In genomic region chr19:47369923-47370625, GRCh38 we compare ENCODE assay signal across 14 cellular contexts. TPM values are rescaled to one million over a fixed set of nuclear protein-coding genes. Genes with fewer than 3 reads are reported as not detected.
DNase-seq lines count a peak whose midpoint lies in the region; ATAC-seq, FAIRE-seq and TF ChIP-seq lines count a peak whose summit lies in the region.
"Had no signal": no experiment of that assay in that cellular context is flagged by ENCODE, and none has a peak within 500 bp of the region (broad histone marks: within the 10 kb centered on the region; RNA-seq: fewer than 3 reads in every experiment).

No MANE protein-coding gene starts in this region.

- TF ChIP-seq CTCF in A549 (IDR thresholded peaks at IDR 0.05) (no peak), lower lobe of right lung (IDR thresholded peaks at IDR 0.05) (no peak), tibial artery (IDR thresholded peaks at IDR 0.05) (no peak)

- TF ChIP-seq POLR2A in A549 (IDR thresholded peaks at IDR 0.05; ENCODE audit: low read length): no peak

- no peak for TF ChIP-seq EP300 in A549 (IDR thresholded peaks at IDR 0.05)

- no peaks in the 10 kb centered on the region for H3K27me3 Mint-ChIP-seq in CD4-positive, alpha-beta memory T cell

- CTCF ChIA-PET in A549 (lab: Yijun Ruan, JAX): interaction anchor here (0.9 to 4.5 kb wide), 9 partner anchors 8 to 72 kb away, joined by 3 to 31 read pairs (median 4); partner anchors contain the start of gene DHX34
- CTCF ChIA-PET in CD4-positive, alpha-beta memory T cell (lab: Charles Lee; ENCODE audit: partially characterized antibody): interaction anchor here (0.9 to 2.0 kb wide), 2 partner anchors 21 to 22 kb away, joined by 3 to 5 read pairs; partner anchors contain the start of gene DHX34

- no peaks in the 10 kb centered on the region for H3K9me3 Mint-ChIP-seq in CD4-positive, alpha-beta memory T cell

- no peak overlapping the region for H3K4me2 ChIP-seq in A549

- H3K4me3 Mint-ChIP-seq in CD4-positive, alpha-beta memory T cell: no peak overlapping the region

- POLR2A ChIA-PET in A549 (lab: Yijun Ruan, JAX): no interaction called here
- POLR2A ChIA-PET in CD4-positive, alpha-beta memory T cell (lab: Charles Lee; ENCODE audit: partially characterized antibody): no interaction called here

- H3K36me3 Mint-ChIP-seq in CD4-positive, alpha-beta memory T cell: peaks cover 32 to 50% of the 10 kb centered on the region in 2 donors

- H3K4me3 ChIP-seq in A549 (no peak overlapping the region), HUES6 (ENCODE audit: low read depth, low read length) (no peak overlapping the region), lower lobe of right lung (no peak overlapping the region), tibial artery (no peak overlapping the region)
- H3K4me3 ChIP-seq in CD4-positive, alpha-beta memory T cell (ENCODE audit: low read length in 2 of 2): no peak overlapping the region
- H3K4me3 ChIP-seq: GM12878 had no signal

- FAIRE-seq in A549 (lab: Jason Lieb, UNC): no peak
- FAIRE-seq: GM12878, keratinocyte had no signal

- 84% methylated on average over 15 of the region's 15 CpGs for WGBS in A549 (ENCODE audit: missing lambda C conversion rate)

- H3K27me3 ChIP-seq in HUES6 (ENCODE audit: control insufficient read depth, insufficient read depth, low read length): no peaks in the 10 kb centered on the region
- H3K27me3 ChIP-seq in lower lobe of right lung (ENCODE audit: low read depth): no peaks in the 10 kb centered on the region
- H3K27me3 ChIP-seq in CD4-positive, alpha-beta memory T cell (ENCODE audit: insufficient read depth, low read length): no peaks in the 10 kb centered on the region
- no peaks in the 10 kb centered on the region for H3K27me3 ChIP-seq in tibial artery

- H3K27ac Mint-ChIP-seq in CD4-positive, alpha-beta memory T cell: no peak overlapping the region

- intact Hi-C loops in lower lobe of right lung (cut with DNase I): no loop called here
- intact Hi-C loops in CD4-positive, alpha-beta memory T cell (cut with micrococcal nuclease): no loop called here
- intact Hi-C loops in tibial artery (cut with DNase I; ENCODE audit: low total_unique reads): no loop called here

- no peaks in the 10 kb centered on the region for H3K9me3 ChIP-seq in A549
- no peaks in the 10 kb centered on the region for H3K9me3 ChIP-seq in HUES6 (ENCODE audit: control insufficient read depth, insufficient read depth, low read depth, low read length)
- H3K9me3 ChIP-seq in lower lobe of right lung: no peaks in the 10 kb centered on the region
- no peaks in the 10 kb centered on the region for H3K9me3 ChIP-seq in CD4-positive, alpha-beta memory T cell (ENCODE audit: control insufficient read depth in 1 of 2, low read length in 2 of 2)
- H3K9me3 ChIP-seq in tibial artery: no peaks in the 10 kb centered on the region

- H3K36me3 ChIP-seq in HUES6 (ENCODE audit: control insufficient read depth, insufficient read depth, low read length): peaks cover 85% of the 10 kb centered on the region
- H3K36me3 ChIP-seq in lower lobe of right lung: peaks cover 84% of the 10 kb centered on the region
- peaks cover 42% of the 10 kb centered on the region for H3K36me3 ChIP-seq in CD4-positive, alpha-beta memory T cell (ENCODE audit: insufficient read depth, low read length)
- H3K36me3 ChIP-seq in tibial artery: peaks cover 45 to 94% (median 81%) of the 10 kb centered on the region in 3 donors

- H3K4me1 ChIP-seq in A549 (peaks cover 7% of the 10 kb centered on the region; the same call in 1 of the 3 replicates), HUES6 (ENCODE audit: control insufficient read depth, insufficient read depth, low read length) (no peaks in the 10 kb centered on the region), lower lobe of right lung (no peaks in the 10 kb centered on the region), tibial artery (no peaks in the 10 kb centered on the region)
- H3K4me1 ChIP-seq in CD4-positive, alpha-beta memory T cell (ENCODE audit: insufficient read depth, low read length): no peaks in the 10 kb centered on the region

- ATAC-seq in A549: peak; percentile 12 to 35; a peak in 1 of 6 replicates
- ATAC-seq in lower lobe of right lung: peak; percentile 63 to 80
- ATAC-seq: GM12878 had no signal

- no peak for TF ChIP-seq RAD21 in A549 (conservative IDR thresholded peaks at IDR 0.05 in 1 of 2, IDR thresholded peaks at IDR 0.05 in 1 of 2)

- DNase-seq in A549 (ENCODE audit: low read depth in 1 of 2, low spot score in 1 of 2) (no peak), astrocyte of the hippocampus (ENCODE audit: low read depth, low spot score) (peak; percentile 68), lower lobe of right lung (peak; percentile 74), NCI-H2081 treated with DMSO at 0.1 percent for 48 hours (lab: John Stamatoyannopoulos, UW) (no peak), foreskin melanocyte (no peak), tibial artery (no peak)
- no peak for DNase-seq in CD4-positive, alpha-beta memory T cell
- DNase-seq: activated T-cell treated with anti-CD3 and anti-CD28 coated beads for 4 hours, GOT3, T-helper 2 cell had no signal

- H3K27ac ChIP-seq in A549 (0 out of 6 replicates have a peak overlapping the region, but pooled peaks of 1 of the 2 experiments have one; percentile 14), HUES6 (ENCODE audit: low read depth, low read length) (no peak overlapping the region), lower lobe of right lung (peak overlapping the region; percentile 11), tibial artery (no peak overlapping the region)
- no peak overlapping the region for H3K27ac ChIP-seq in CD4-positive, alpha-beta memory T cell (ENCODE audit: low read depth, low read length)

- H3K4me1 Mint-ChIP-seq in CD4-positive, alpha-beta memory T cell: peaks cover 0 to 3% (median 0%) of the 10 kb centered on the region in 4 donors

- H3K9ac ChIP-seq in HUES6 (ENCODE audit: low read length): peak overlapping the region; percentile 20

TF ChIP-seq in A549, 52 proteins besides CTCF, POLR2A, EP300 and RAD21 (continues in another document):
- TF ChIP-seq PHF8 (IDR thresholded peaks at IDR 0.05; ENCODE audit: borderline replicate concordance, low read depth) (no peak), NPAS2 (CRISPR knock-in tag; IDR thresholded peaks at IDR 0.05; ENCODE audit: borderline replicate concordance) (no peak), HOXB5 (CRISPR knock-in tag; IDR thresholded peaks at IDR 0.05) (no peak), CBX8 (IDR thresholded peaks at IDR 0.05) (no peak), MYC (IDR thresholded peaks at IDR 0.05; ENCODE audit: borderline replicate concordance, low read length) (no peak), HOXA7 (CRISPR knock-in tag; IDR thresholded peaks at IDR 0.05) (no peak), FOSL2 (IDR thresholded peaks at IDR 0.05) (no peak), FOSL2 (CRISPR knock-in tag; IDR thresholded peaks at IDR 0.05) (no peak), NR3C1 (IDR thresholded peaks at IDR 0.05) (no peak), HES2 (IDR thresholded peaks at IDR 0.05) (no peak), HMGXB4 (CRISPR knock-in tag; IDR thresholded peaks at IDR 0.05; ENCODE audit: borderline replicate concordance) (no peak)

RNA-seq across cellular contexts. Expression of gene DHX34, which starts 21.0 kb away (rescaled TPM):
- 12.4 and 14.4 TPM in 2 replicates for polyA plus RNA-seq in A549 (2011; rRNA removed)
- polyA plus RNA-seq in A549 (2012; cell fraction: cytosol; rRNA removed): 32.0 and 39.6 TPM in 2 replicates
- polyA plus RNA-seq in A549 (2012; cell fraction: nucleus; rRNA removed): 108 and 153 TPM in 2 replicates
- polyA plus RNA-seq in A549 (2017; fragmentation: RNase III; extraction: RNeasy Plus Mini Kit Qiagen cat#74134 plus additional on column Dnase treatment): 23.1 to 24.5 TPM (median 23.4 TPM) in 3 replicates
- 20.8 and 26.6 TPM in 2 replicates for polyA minus RNA-seq in A549 (2011; rRNA and poly(A)+ RNA removed)
- total RNA-seq in lower lobe of right lung: 14.5 TPM
- total RNA-seq in CD4-positive, alpha-beta memory T cell: 10 to 100 TPM; 26.5 to 27.3 TPM
- 1 to 10 TPM; 1.7 to 7.4 TPM for polyA plus RNA-seq in CD4-positive, alpha-beta memory T cell

RNA-seq across cellular contexts. Expression of gene C5AR2, which starts 38.1 kb away (rescaled TPM):
- polyA plus RNA-seq in A549 (2011; rRNA removed) (0.28 and 0.36 TPM in 2 replicates), A549 (2017; fragmentation: RNase III; extraction: RNeasy Plus Mini Kit Qiagen cat#74134 plus additional on column Dnase treatment) (0.13 to 0.25 TPM (median 0.17 TPM) in 3 replicates)
- polyA plus RNA-seq in A549 (2012; cell fraction: cytosol; rRNA removed): 0.12 and 0.29 TPM in 2 replicates
- polyA plus RNA-seq in A549 (2012; cell fraction: nucleus; rRNA removed): 1.2 and 1.4 TPM in 2 replicates
- polyA minus RNA-seq in A549 (2011; rRNA and poly(A)+ RNA removed): 0.25 and 0.68 TPM in 2 replicates
- total RNA-seq in lower lobe of right lung: 6.4 TPM
- total RNA-seq in CD4-positive, alpha-beta memory T cell: 1 to 10 TPM; 2.1 to 2.9 TPM
- polyA plus RNA-seq in CD4-positive, alpha-beta memory T cell: under 1 TPM; 0.10 to 0.11 TPM
- total RNA-seq: GM12878 had no signal
- polyA plus RNA-seq: BJ, keratinocyte had no signal

RNA-seq across cellular contexts. Expression of gene MEIS3, which starts 49.3 kb away (rescaled TPM):
- polyA plus RNA-seq in A549 (2011; rRNA removed) (16.5 and 19.2 TPM in 2 replicates), A549 (2017; fragmentation: RNase III; extraction: RNeasy Plus Mini Kit Qiagen cat#74134 plus additional on column Dnase treatment) (21.8 to 31.4 TPM (median 27.1 TPM) in 3 replicates)
- 18.7 and 23.4 TPM in 2 replicates for polyA plus RNA-seq in A549 (2012; cell fraction: cytosol; rRNA removed)
- 44.0 and 54.8 TPM in 2 replicates for polyA plus RNA-seq in A549 (2012; cell fraction: nucleus; rRNA removed)
- 26.1 and 39.1 TPM in 2 replicates for polyA minus RNA-seq in A549 (2011; rRNA and poly(A)+ RNA removed)
- total RNA-seq in lower lobe of right lung: 5.3 TPM
- total RNA-seq in CD4-positive, alpha-beta memory T cell: under 1 TPM in 1 of 2 experiments, not detected in 1; 0.35 TPM
- under 1 TPM in 1 of 2 donors, not detected in 1; 0.71 TPM for polyA plus RNA-seq in CD4-positive, alpha-beta memory T cell
- total RNA-seq: GM12878 had no signal

Comparison
In these comparisons a context has a peak if more than half of its experiments do, and no peak if none do; other contexts are left out.
1. DNase-seq: peak in astrocyte of the hippocampus (single experiment) and lower lobe of right lung (single experiment); none in A549 (0 of 2), CD4-positive, alpha-beta memory T cell (0 of 5), NCI-H2081 treated with DMSO at 0.1 percent for 48 hours (single experiment), foreskin melanocyte (single experiment) and tibial artery (0 of 2).